20 cellular contexts compared by ENCODE assay signal in genomic region chr19:29188289-29188688, GRCh38. TPM values are rescaled to one million over a fixed set of nuclear protein-coding genes. Genes with fewer than 3 reads are reported as not detected.
A peak's percentile ranks its signal among the peaks of the same experiment; 100 is the strongest.
DNase-seq lines count a peak whose midpoint lies in the region; ATAC-seq, FAIRE-seq and TF ChIP-seq lines count a peak whose summit lies in the region.
"Had no signal": no experiment of that assay in that cellular context is flagged by ENCODE, and none has a peak within 500 bp of the region (broad histone marks: within the 10 kb centered on the region; RNA-seq: fewer than 3 reads in every experiment).

No MANE protein-coding gene starts in this region.

- intact Hi-C loops in Right ventricle myocardium superior (cut with DNase I) = no loop called here
- intact Hi-C loops in left ventricle myocardium inferior (cut with micrococcal nuclease) = no loop called here
- intact Hi-C loops in sciatic nerve (cut with DNase I) = no loop called here

- ATAC-seq in Right ventricle myocardium superior (ENCODE audit: poor library complexity) (peak; percentile 51), sciatic nerve (peak; percentile 46), GM19463 (IDR thresholded peaks at IDR 0.05; ENCODE audit: unreplicated experiment) (no peak), HG03095 (IDR thresholded peaks at IDR 0.05; ENCODE audit: unreplicated experiment) (no peak), HG03025 (IDR thresholded peaks at IDR 0.05; ENCODE audit: low FRiP score, unreplicated experiment) (no peak)

- peaks cover 40% of the 10 kb centered on the region for H3K4me1 Mint-ChIP-seq in nephron

- H3K4me3 ChIP-seq in left ventricle myocardium inferior (no peak overlapping the region), bronchial epithelial cell (ENCODE audit: low read depth, low read length) (no peak overlapping the region)
- H3K4me3 ChIP-seq: GM23248 had no signal

- peak; percentile 13 for FAIRE-seq in bronchial epithelial cell (lab: Jason Lieb, UNC)
- FAIRE-seq: GM12891, GM18507, H1 had no signal

- H3K27ac Mint-ChIP-seq in nephron = peak overlapping the region in 2 of 3 experiments; percentile 51 to 53
- H3K27ac Mint-ChIP-seq: CD4-positive, alpha-beta memory T cell had no signal

- no peaks in the 10 kb centered on the region for H3K27me3 Mint-ChIP-seq in nephron (ENCODE audit: low read depth)
- H3K27me3 Mint-ChIP-seq: CD4-positive, alpha-beta memory T cell had no signal

- no peaks in the 10 kb centered on the region for H3K36me3 ChIP-seq in left ventricle myocardium inferior
- H3K36me3 ChIP-seq in bronchial epithelial cell (ENCODE audit: control insufficient read depth, insufficient read depth, low read length) = no peaks in the 10 kb centered on the region

- no peaks in the 10 kb centered on the region for H3K9me3 ChIP-seq in left ventricle myocardium inferior (replicated peaks)

- TF ChIP-seq CTCF in left ventricle myocardium inferior (IDR thresholded peaks at IDR 0.05; ENCODE audit: borderline replicate concordance) (no peak), bronchial epithelial cell (IDR thresholded peaks at IDR 0.05; ENCODE audit: insufficient read depth, low read length, severe bottlenecking) (no peak), nephron (IDR thresholded peaks at IDR 0.05; ENCODE audit: unreplicated experiment in 3 of 3) (no peak)

- no peaks in the 10 kb centered on the region for H3K4me1 ChIP-seq in left ventricle myocardium inferior

- H3K4me3 Mint-ChIP-seq in nephron = no peak overlapping the region
- H3K4me3 Mint-ChIP-seq: CD4-positive, alpha-beta memory T cell had no signal

- DNase-seq in Right ventricle myocardium superior = no peak
- DNase-seq in left ventricle myocardium inferior = no peak
- no peak for DNase-seq in bronchial epithelial cell (ENCODE audit: low read depth)
- no peak for DNase-seq in sciatic nerve (ENCODE audit: low spot score)
- DNase-seq: C1 segment of cervical spinal cord; Calu3; CD4-positive, alpha-beta memory T cell; COR-L47; DMS53; GF-D8; GM23248; H7; HCEC 1CT had no signal

- H3K27me3 ChIP-seq in left ventricle myocardium inferior (ENCODE audit: low read depth) (peaks cover 37% of the 10 kb centered on the region), bronchial epithelial cell (ENCODE audit: control insufficient read depth, insufficient read depth, low read length) (no peaks in the 10 kb centered on the region)

- no peak overlapping the region for H3K27ac ChIP-seq in left ventricle myocardium inferior (replicated peaks)
- H3K27ac ChIP-seq: GM23248 had no signal

- no peaks in the 10 kb centered on the region for H3K36me3 Mint-ChIP-seq in nephron (ENCODE audit: low read depth)
- H3K36me3 Mint-ChIP-seq: CD4-positive, alpha-beta memory T cell had no signal

- no peaks in the 10 kb centered on the region for H3K9me3 Mint-ChIP-seq in nephron
- H3K9me3 Mint-ChIP-seq: CD4-positive, alpha-beta memory T cell had no signal

RNA-seq across cellular contexts. Expression of gene UQCRFS1, which starts 24.7 kb away (rescaled TPM):
- 167 TPM for total RNA-seq in Right ventricle myocardium superior
- total RNA-seq in left ventricle myocardium inferior = 161 TPM
- total RNA-seq in bronchial epithelial cell = 26.1 and 27.8 TPM in 2 replicates
- total RNA-seq in sciatic nerve = 14.5 TPM

Comparison
In these comparisons a context has a peak if more than half of its experiments do, and no peak if none do; other contexts are left out.
1. ATAC-seq: peak in Right ventricle myocardium superior (single experiment) and sciatic nerve (single experiment); none in GM19463 (single experiment), HG03095 (single experiment) and HG03025 (single experiment).